ENCODE assay signal across 23 cellular contexts in genomic region chr2:65599693-65600092, GRCh38.
A peak's percentile ranks its signal among the peaks of the same experiment; 100 is the strongest.
DNase-seq lines count a peak whose midpoint lies in the region; ATAC-seq and TF ChIP-seq lines count a peak whose summit lies in the region.
"Had no signal": no experiment of that assay in that cellular context is flagged by ENCODE, and none has a peak within 500 bp of the region (broad histone marks: within the 10 kb centered on the region; RNA-seq: fewer than 3 reads in every experiment).

No MANE protein-coding gene starts in this region.

- H3K4me3 ChIP-seq in HUES48 (ENCODE audit: low read depth, low read length) (no peak overlapping the region), SK-N-MC (no peak overlapping the region), right lobe of liver (no peak overlapping the region)
- H3K4me3 ChIP-seq: A549; BLaER1 treated with 17β-estradiol and CSF1 and Interleukin-3, amounts not matched to agents 10 nM and 100 nM; GM23248 had no signal

- DNase-seq in SK-N-MC (ENCODE audit: low read depth, low spot score) (no peak), left lobe of liver (ENCODE audit: low spot score) (no peak), right lobe of liver (no peak), T1000 (lab: John Stamatoyannopoulos, UW) (no peak), kidney tubule cell (ENCODE audit: low spot score) (no peak), HK-2 (ENCODE audit: unreplicated experiment) (no peak)
- DNase-seq: 8988T; ACHN; AML-193; BE2C; Calu3; CD4-positive, alpha-beta T cell; CD8-positive, alpha-beta memory T cell; DMS53; DMS79 treated with DMSO at 0.1 percent for 48 hours; GF-D8; GM23248; H7 had no signal

- intact Hi-C loops in right lobe of liver (cut with DNase I): no loop called here

- peak; percentile 42 for ATAC-seq in left lobe of liver
- ATAC-seq in right lobe of liver: peak in 3 of 4 donors; percentile 48 to 65 (median 55)
- no peak for ATAC-seq in GM19452 (IDR thresholded peaks at IDR 0.05; ENCODE audit: unreplicated experiment)
- ATAC-seq: A549, HCT116 had no signal

- H3K27me3 ChIP-seq in HUES48 (ENCODE audit: control insufficient read depth, insufficient read depth, low read length) (no peaks in the 10 kb centered on the region), right lobe of liver (no peaks in the 10 kb centered on the region)
- H3K27me3 ChIP-seq: BE2C; BLaER1 treated with 17β-estradiol and CSF1 and Interleukin-3, amounts not matched to agents 10 nM and 100 nM had no signal

- no peaks in the 10 kb centered on the region for H3K9me3 ChIP-seq in HUES48 (ENCODE audit: control insufficient read depth, insufficient read depth, low read length)
- no peaks in the 10 kb centered on the region for H3K9me3 ChIP-seq in SK-N-MC (ENCODE audit: low read depth, low read length)
- no peaks in the 10 kb centered on the region for H3K9me3 ChIP-seq in right lobe of liver
- H3K9me3 ChIP-seq: A549, BE2C had no signal

- no peaks in the 10 kb centered on the region; the same call in 1 of the 2 replicates for H3K4me1 ChIP-seq in HUES48 (ENCODE audit: control insufficient read depth, insufficient read depth, low read length)
- peaks cover 0 to 3% (median 0%) of the 10 kb centered on the region in 4 donors for H3K4me1 ChIP-seq in right lobe of liver
- H3K4me1 ChIP-seq: BE2C had no signal

- H3K27ac ChIP-seq in HUES48 (ENCODE audit: low read depth, low read length) (peak overlapping the region; percentile 20), SK-N-MC (peak overlapping the region; percentile 29; the same call in 1 of the 2 replicates), right lobe of liver (no peak overlapping the region)
- H3K27ac ChIP-seq: A549; BLaER1 treated with 17β-estradiol and CSF1 and Interleukin-3, amounts not matched to agents 10 nM and 100 nM; GM23248 had no signal

- H3K36me3 ChIP-seq in HUES48 (ENCODE audit: control insufficient read depth, insufficient read depth, low read length): no peaks in the 10 kb centered on the region
- H3K36me3 ChIP-seq in SK-N-MC (ENCODE audit: insufficient read depth, low read length): no peaks in the 10 kb centered on the region
- H3K36me3 ChIP-seq in right lobe of liver: no peaks in the 10 kb centered on the region
- H3K36me3 ChIP-seq: BE2C; BLaER1 treated with 17β-estradiol and CSF1 and Interleukin-3, amounts not matched to agents 10 nM and 100 nM had no signal

- TF ChIP-seq POLR2A in right lobe of liver (IDR thresholded peaks at IDR 0.05): no peak

- 42% methylated on average over 5 of the region's 6 CpGs for WGBS in right lobe of liver (ENCODE audit: insufficient coverage, low coverage, low lambda C conversion rate, missing lambda C conversion rate)

- no peak for TF ChIP-seq CTCF in right lobe of liver (IDR thresholded peaks at IDR 0.05)

- H3K9ac ChIP-seq in HUES48 (ENCODE audit: low read depth, low read length): no peak overlapping the region
- no peak overlapping the region for H3K9ac ChIP-seq in SK-N-MC (ENCODE audit: insufficient read length)
- H3K9ac ChIP-seq: BLaER1 treated with 17β-estradiol and CSF1 and Interleukin-3, amounts not matched to agents 10 nM and 100 nM; GM23248 had no signal

Comparison
In these comparisons a context has a peak if more than half of its experiments do, and no peak if none do; other contexts are left out.
1. H3K27ac ChIP-seq: peak in HUES48 (single experiment) and SK-N-MC (single experiment); none in right lobe of liver (0 of 3).